ENCODE assay signal across 17 cellular contexts in genomic region chr4:11635336-11635735, GRCh38.
DNase-seq lines count a peak whose midpoint lies in the region; ATAC-seq and TF ChIP-seq lines count a peak whose summit lies in the region.
"Had no signal": no experiment of that assay in that cellular context is flagged by ENCODE, and none has a peak within 500 bp of the region (broad histone marks: within the 10 kb centered on the region; RNA-seq: fewer than 3 reads in every experiment).

No MANE protein-coding gene starts in this region.

- DNase-seq in HCT116 (ENCODE audit: low read depth, low spot score) (peak; percentile 88), Panc1 (ENCODE audit: low read depth, low spot score) (peak; percentile 8), omental fat pad (ENCODE audit: low spot score) (no peak), pons (ENCODE audit: low spot score) (no peak), anterior cingulate cortex (lab: John Stamatoyannopoulos, UW) (no peak), GM23338 (ENCODE audit: low spot score) (no peak)
- DNase-seq in T-helper 2 cell treated with Interferon-gamma antibody and Interleukin-4, amounts not matched to agents 5 μg/mL and 100 μg/mL, for 36 hours (ENCODE audit: low spot score) = no peak
- DNase-seq: activated CD4-positive, alpha-beta T cell treated with anti-CD3 and anti-CD28 coated beads for 36 hours; CD8-positive, alpha-beta T cell; left colon; T-cell; testis had no signal

- no peaks in the 10 kb centered on the region for H3K27me3 ChIP-seq in HCT116 (ENCODE audit: insufficient read depth, low read length)
- H3K27me3 ChIP-seq in Panc1 (ENCODE audit: control insufficient read depth, insufficient read depth, low read length) = no peaks in the 10 kb centered on the region
- H3K27me3 ChIP-seq in esophagus (ENCODE audit: control insufficient read depth in 1 of 2, insufficient read depth in 2 of 2, low read length in 2 of 2) = no peaks in the 10 kb centered on the region
- no peaks in the 10 kb centered on the region for H3K27me3 ChIP-seq in GM23338 (ENCODE audit: insufficient read depth)
- H3K27me3 ChIP-seq: testis had no signal

- H3K9me3 Mint-ChIP-seq in T-helper 2 cell treated with Interferon-gamma antibody and Interleukin-4, amounts not matched to agents 5 μg/mL and 100 μg/mL, for 36 hours = no peaks in the 10 kb centered on the region
- H3K9me3 Mint-ChIP-seq in GM23338 = peaks cover 18% of the 10 kb centered on the region
- H3K9me3 Mint-ChIP-seq: activated T-helper 2 cell treated with anti-CD3 and anti-CD28 coated beads, Interferon-gamma antibody, Interleukin-2, Interleukin-4, amounts not matched to agents 10 μg/mL and 5 μg/mL and 100 μg/mL, durations not matched to agents 14 hours and 24 hours and 36 hours had no signal

- H3K9me3 ChIP-seq in HCT116 (ENCODE audit: control insufficient read depth in 1 of 2, insufficient read depth in 1 of 2, low read depth in 1 of 2, low read length in 2 of 2) = no peaks in the 10 kb centered on the region
- H3K9me3 ChIP-seq in Panc1 (ENCODE audit: control insufficient read depth, insufficient read depth, low read depth, low read length) = no peaks in the 10 kb centered on the region
- H3K9me3 ChIP-seq in esophagus (ENCODE audit: control insufficient read depth in 2 of 2, insufficient read depth in 1 of 2, low read depth in 1 of 2, low read length in 1 of 2) = peaks cover 0 to 2% of the 10 kb centered on the region in 2 donors
- H3K9me3 ChIP-seq: testis had no signal

- no peaks in the 10 kb centered on the region for H3K27me3 Mint-ChIP-seq in T-helper 2 cell treated with Interferon-gamma antibody and Interleukin-4, amounts not matched to agents 5 μg/mL and 100 μg/mL, for 36 hours (ENCODE audit: low read depth)
- peaks cover 2% of the 10 kb centered on the region for H3K27me3 Mint-ChIP-seq in GM23338 (ENCODE audit: insufficient read depth, low read depth, poor library complexity)
- H3K27me3 Mint-ChIP-seq: activated CD4-positive, alpha-beta T cell treated with anti-CD3 and anti-CD28 coated beads for 36 hours; natural killer cell treated with Interleukin-12 subunit alpha and Interleukin-12 subunit beta and Interleukin-15 and Interleukin-18, amount 100 ng/mL, for 72 hours; T-cell had no signal

- no peak for TF ChIP-seq CTCF in HCT116 (IDR thresholded peaks at IDR 0.05 in 2 of 3, conservative IDR thresholded peaks at IDR 0.05 in 1 of 3; ENCODE audit: borderline replicate concordance in 1 of 3, insufficient read depth in 1 of 3, low read depth in 2 of 3, low read length in 2 of 3)
- no peak for TF ChIP-seq CTCF in Panc1 (IDR thresholded peaks at IDR 0.05)
- TF ChIP-seq CTCF in omental fat pad (IDR thresholded peaks at IDR 0.05) = no peak
- TF ChIP-seq CTCF in GM23338 (conservative IDR thresholded peaks at IDR 0.05; ENCODE audit: low read depth in 2 of 2) = no peak

- peak overlapping the region; percentile 94 for H3K27ac ChIP-seq in HCT116 (ENCODE audit: low read depth, low read length)
- H3K27ac ChIP-seq in Panc1 (ENCODE audit: low read length) = no peak overlapping the region
- peak overlapping the region; percentile 76 to 94 for H3K27ac ChIP-seq in esophagus (ENCODE audit: low read depth in 2 of 2, low read length in 1 of 2)
- no peak overlapping the region for H3K27ac ChIP-seq in GM23338 (ENCODE audit: low read depth)
- H3K27ac ChIP-seq: HL-60, skin epidermis, testis had no signal

- H3K4me1 ChIP-seq in HCT116 (ENCODE audit: control insufficient read depth in 1 of 2, insufficient read depth in 2 of 2, low read length in 2 of 2) = peaks cover 68 to 75% of the 10 kb centered on the region in 2 experiments
- H3K4me1 ChIP-seq in Panc1 (ENCODE audit: control insufficient read depth, insufficient read depth, low read length) = no peaks in the 10 kb centered on the region
- H3K4me1 ChIP-seq in esophagus (ENCODE audit: control insufficient read depth in 2 of 2, insufficient read depth in 2 of 2, low read length in 1 of 2) = no peaks in the 10 kb centered on the region
- H3K4me1 ChIP-seq in GM23338 (ENCODE audit: insufficient read depth) = no peaks in the 10 kb centered on the region; the same call in 1 of the 2 replicates
- H3K4me1 ChIP-seq: testis had no signal

- TF ChIP-seq POLR2A in HCT116 (IDR thresholded peaks at IDR 0.05; ENCODE audit: borderline replicate concordance, extremely low read depth, insufficient read depth, insufficient read length) = no peak

- RAD21 ChIA-PET in HCT116 (lab: Charles Lee; ENCODE audit: low non-redundant PET in 1 of 2, low total read pairs in 2 of 2, uncharacterized antibody in 2 of 2, unreplicated experiment in 2 of 2) = interaction anchor here (1.0 to 1.1 kb wide), 2 partner anchors 11 to 137 kb away, joined by 3 read pairs; no protein-coding TSS in a partner anchor

- no peak overlapping the region for H3K27ac Mint-ChIP-seq in T-helper 2 cell treated with Interferon-gamma antibody and Interleukin-4, amounts not matched to agents 5 μg/mL and 100 μg/mL, for 36 hours
- H3K27ac Mint-ChIP-seq in GM23338 = no peak overlapping the region
- H3K27ac Mint-ChIP-seq: activated CD4-positive, alpha-beta T cell treated with anti-CD3 and anti-CD28 coated beads for 36 hours; activated T-helper 2 cell treated with anti-CD3 and anti-CD28 coated beads, Interferon-gamma antibody, Interleukin-2, Interleukin-4, amounts not matched to agents 10 μg/mL and 5 μg/mL and 100 μg/mL, durations not matched to agents 14 hours and 24 hours and 36 hours; CD8-positive, alpha-beta T cell; natural killer cell treated with Interleukin-12 subunit alpha and Interleukin-12 subunit beta and Interleukin-15 and Interleukin-18, amount 100 ng/mL, for 72 hours; T-cell had no signal

- TF ChIP-seq RAD21 in HCT116 (IDR thresholded peaks at IDR 0.05; ENCODE audit: low read depth) = no peak

- H3K4me2 ChIP-seq in HCT116 (ENCODE audit: low read length) = peak overlapping the region; percentile 51
- H3K4me2 ChIP-seq in GM23338 = no peak overlapping the region

- H3K4me3 ChIP-seq in HCT116 (replicated peaks in 1 of 2; ENCODE audit: low read depth in 1 of 2, low read length in 2 of 2) (peak overlapping the region in 1 of 2 experiments; percentile 3; a peak in 2 of 4 replicates), Panc1 (ENCODE audit: low read depth in 2 of 2, low read length in 2 of 2) (no peak overlapping the region), esophagus (ENCODE audit: low read depth in 1 of 2, low read length in 2 of 2) (no peak overlapping the region), GM23338 (no peak overlapping the region)
- H3K4me3 ChIP-seq: skin epidermis, testis had no signal

- in situ Hi-C loops in Panc1 (cut with HindIII; ENCODE audit: low pct_unique_long_range_greater_than_20kb, low sequenced_read_pairs) = no loop called here

- H4K20me1 ChIP-seq in HCT116 (ENCODE audit: insufficient read depth) = no peaks in the 10 kb centered on the region
- H4K20me1 ChIP-seq in GM23338 (replicated peaks; ENCODE audit: insufficient read depth) = no peaks in the 10 kb centered on the region

- H3F3A ChIP-seq in GM23338 (replicated peaks; ENCODE audit: low read depth) = no peaks in the 10 kb centered on the region

- no peaks in the 10 kb centered on the region; the same call in 1 of the 2 replicates for H3K79me2 ChIP-seq in HCT116 (ENCODE audit: insufficient read depth, low read length)
- H3K79me2 ChIP-seq in GM23338 (replicated peaks; ENCODE audit: insufficient read depth) = no peaks in the 10 kb centered on the region

- ATAC-seq in HCT116 (peak; percentile 41), Panc1 (no peak), omental fat pad (ENCODE audit: low FRiP score) (peak; percentile 70), GM23338 (no peak)
- ATAC-seq: activated CD4-positive, alpha-beta T cell treated with anti-CD3 and anti-CD28 coated beads for 36 hours; CD8-positive, alpha-beta T cell; left colon; natural killer cell treated with Interleukin-12 subunit alpha and Interleukin-12 subunit beta and Interleukin-15 and Interleukin-18, amount 100 ng/mL, for 72 hours; T-cell had no signal

- H3K4me3 Mint-ChIP-seq in T-helper 2 cell treated with Interferon-gamma antibody and Interleukin-4, amounts not matched to agents 5 μg/mL and 100 μg/mL, for 36 hours = no peak overlapping the region
- H3K4me3 Mint-ChIP-seq in GM23338 = no peak overlapping the region
- H3K4me3 Mint-ChIP-seq: activated CD4-positive, alpha-beta T cell treated with anti-CD3 and anti-CD28 coated beads for 36 hours; CD8-positive, alpha-beta T cell; natural killer cell treated with Interleukin-12 subunit alpha and Interleukin-12 subunit beta and Interleukin-15 and Interleukin-18, amount 100 ng/mL, for 72 hours; T-cell had no signal

- no peaks in the 10 kb centered on the region for H3K4me1 Mint-ChIP-seq in T-helper 2 cell treated with Interferon-gamma antibody and Interleukin-4, amounts not matched to agents 5 μg/mL and 100 μg/mL, for 36 hours (ENCODE audit: low read depth)
- peaks cover 2% of the 10 kb centered on the region; the same call in 2 of the 3 replicates for H3K4me1 Mint-ChIP-seq in GM23338
- H3K4me1 Mint-ChIP-seq: activated CD4-positive, alpha-beta T cell treated with anti-CD3 and anti-CD28 coated beads for 36 hours; T-cell had no signal

- intact Hi-C loops in HCT116 (cut with micrococcal nuclease) (loop anchor here (2.0 to 10.0 kb wide), 3 partner anchors 63 to 319 kb away; partner anchors contain the start of gene HS3ST1), Panc1 (cut with micrococcal nuclease; ENCODE audit: unreplicated experiment) (no loop called here)

- H3K36me3 Mint-ChIP-seq in T-helper 2 cell treated with Interferon-gamma antibody and Interleukin-4, amounts not matched to agents 5 μg/mL and 100 μg/mL, for 36 hours (ENCODE audit: low read depth) = no peaks in the 10 kb centered on the region
- peaks cover 14% of the 10 kb centered on the region; the same call in 2 of the 3 replicates for H3K36me3 Mint-ChIP-seq in GM23338 (ENCODE audit: low read depth)
- H3K36me3 Mint-ChIP-seq: CD8-positive, alpha-beta T cell; natural killer cell treated with Interleukin-12 subunit alpha and Interleukin-12 subunit beta and Interleukin-15 and Interleukin-18, amount 100 ng/mL, for 72 hours; T-cell had no signal

- H2AFZ ChIP-seq in HCT116 (ENCODE audit: low read depth, low read length, poor library complexity, severe bottlenecking) = no peak overlapping the region
- H2AFZ ChIP-seq in GM23338 = no peak overlapping the region

- no peaks in the 10 kb centered on the region for H3K9me2 ChIP-seq in HCT116 (ENCODE audit: insufficient read depth)
- peaks cover 4% of the 10 kb centered on the region; the same call in 1 of the 2 replicates for H3K9me2 ChIP-seq in GM23338 (ENCODE audit: insufficient read depth)

- peak overlapping the region; percentile 64 for H3K9ac ChIP-seq in HCT116 (ENCODE audit: low read length)

- BruUV-seq in HCT116 (replicated peaks; lab: Mats Ljungman, UMichigan) (no TSS peak), Panc1 (replicated peaks; lab: Mats Ljungman, UMichigan) (no TSS peak)

- POLR2A ChIA-PET in HCT116 (lab: Charles Lee) (interaction anchor here (0.9 to 5.9 kb wide), 18 partner anchors 8 to 206 kb away, joined by 3 to 60 read pairs (median 6); partner anchors contain the start of gene HS3ST1), Panc1 (lab: Charles Lee) (no interaction called here)

- WGBS in esophagus, 2 donors = 71 to 72% methylated on average over 2 of the region's 2 CpGs

- peaks cover 0 to 23% of the 10 kb centered on the region in 2 experiments; a peak in 2 of 4 replicates for H3K36me3 ChIP-seq in HCT116 (ENCODE audit: control insufficient read depth in 1 of 2, insufficient read depth in 2 of 2, low read length in 2 of 2)
- no peaks in the 10 kb centered on the region for H3K36me3 ChIP-seq in Panc1 (ENCODE audit: control insufficient read depth, insufficient read depth, low read length)
- H3K36me3 ChIP-seq in esophagus (ENCODE audit: control insufficient read depth in 2 of 2, insufficient read depth in 2 of 2, low read length in 1 of 2) = no peaks in the 10 kb centered on the region
- H3K36me3 ChIP-seq in GM23338 (ENCODE audit: insufficient read depth) = 0 out of 2 replicates have a peak, but pooled peaks cover 5% of the 10 kb centered on the region

- CTCF ChIA-PET in HCT116 (lab: Charles Lee) = interaction anchor here (0.9 kb wide), 1 partner anchor 63 kb away, joined by 4 read pairs; no protein-coding TSS in a partner anchor
- CTCF ChIA-PET in Panc1 (lab: Charles Lee) = no interaction called here

Comparison
In these comparisons a context has a peak if more than half of its experiments do, and no peak if none do; other contexts are left out.
1. ATAC-seq: peak in HCT116 (single experiment) and omental fat pad (single experiment); none in Panc1 (single experiment) and GM23338 (single experiment).
2. DNase-seq: peak in HCT116 (single experiment) and Panc1 (single experiment); none in omental fat pad (single experiment), pons (single experiment), T-helper 2 cell treated with Interferon-gamma antibody and Interleukin-4, amounts not matched to agents 5 μg/mL and 100 μg/mL, for 36 hours (single experiment), anterior cingulate cortex (0 of 58) and GM23338 (single experiment).
3. H3K27ac ChIP-seq: peak in HCT116 (single experiment) and esophagus (2 of 2); none in Panc1 (single experiment) and GM23338 (single experiment).